ENCODE assay signal across 16 cellular contexts in genomic region chr1:173113015-173113741, GRCh38.
A peak's percentile ranks its signal among the peaks of the same experiment; 100 is the strongest.
DNase-seq lines count a peak whose midpoint lies in the region; ATAC-seq, FAIRE-seq and TF ChIP-seq lines count a peak whose summit lies in the region.
"Had no signal": no experiment of that assay in that cellular context is flagged by ENCODE, and none has a peak within 500 bp of the region (broad histone marks: within the 10 kb centered on the region; RNA-seq: fewer than 3 reads in every experiment).

No MANE protein-coding gene starts in this region.

- H3K18ac ChIP-seq in IMR-90 (ENCODE audit: low read depth, low read length): no peak overlapping the region; the same call in 1 of the 2 replicates

- H3K23ac ChIP-seq in IMR-90 (ENCODE audit: low read depth, low read length): peak overlapping the region; percentile 81; the same call in 1 of the 2 replicates

- 40% methylated on average over 1 of the region's 3 CpGs; no CpG with 5 or more reads in 1 of the 2 experiments for WGBS in IMR-90 (ENCODE audit: extremely low coverage in 2 of 2, insufficient read length in 1 of 2), 2 experiments

- no peak overlapping the region for H2AK9ac ChIP-seq in IMR-90 (replicated peaks; ENCODE audit: low read depth, low read length, poor library complexity)

- ATAC-seq in IMR-90 (ENCODE audit: low read depth) (peak; percentile 32; the same call in 1 of the 2 replicates), GM21367 (IDR thresholded peaks at IDR 0.05; ENCODE audit: unreplicated experiment) (no peak), left colon (no peak), GM19351 (IDR thresholded peaks at IDR 0.05; ENCODE audit: unreplicated experiment) (no peak)
- ATAC-seq: CD8-positive, alpha-beta T cell; T-cell had no signal

- peak overlapping the region; percentile 57; the same call in 1 of the 2 replicates for H3K14ac ChIP-seq in IMR-90 (replicated peaks; ENCODE audit: low read depth, low read length)

- H3K9ac ChIP-seq in IMR-90 (ENCODE audit: low read depth, low read length) (no peak overlapping the region), keratinocyte (ENCODE audit: control insufficient read depth, extremely low read depth, insufficient read depth, low read length) (no peak overlapping the region)

- peak; percentile 86 for FAIRE-seq in keratinocyte (lab: Jason Lieb, UNC)
- FAIRE-seq: kidney had no signal

- H3K79me2 ChIP-seq in keratinocyte (ENCODE audit: control insufficient read depth, insufficient read depth, low read length): no peaks in the 10 kb centered on the region

- peaks cover 4% of the 10 kb centered on the region for H3K9me3 ChIP-seq in IMR-90 (ENCODE audit: control insufficient read depth, insufficient read depth, low read length)
- peaks cover under 1% of the 10 kb centered on the region for H3K9me3 ChIP-seq in keratinocyte (ENCODE audit: control insufficient read depth, low read depth, low read length)
- H3K9me3 ChIP-seq: uterus had no signal

- peak overlapping the region; percentile 93; the same call in 1 of the 2 replicates for H2BK20ac ChIP-seq in IMR-90 (ENCODE audit: low read depth, low read length)

- H3K4me3 ChIP-seq in IMR-90 (ENCODE audit: insufficient read depth, low read depth, low read length): no peak overlapping the region
- H3K4me3 ChIP-seq in astrocyte of the spinal cord (ENCODE audit: low read depth, low read length): no peak overlapping the region
- no peak overlapping the region for H3K4me3 ChIP-seq in keratinocyte (ENCODE audit: control insufficient read depth in 2 of 3, extremely low read depth in 1 of 3, insufficient read depth in 2 of 3, low read depth in 1 of 3, low read length in 3 of 3)
- H3K4me3 ChIP-seq: uterus had no signal

- BruUV-seq in IMR-90 (replicated peaks; lab: Mats Ljungman, UMichigan): no TSS peak

- H3K9me1 ChIP-seq in IMR-90 (ENCODE audit: insufficient read depth, low read length) (no peaks in the 10 kb centered on the region), keratinocyte (ENCODE audit: control insufficient read depth, extremely low read depth, insufficient read depth, low read length) (no peaks in the 10 kb centered on the region)

- H3K36me3 ChIP-seq in IMR-90 (ENCODE audit: control insufficient read depth, insufficient read depth, low read length) (no peaks in the 10 kb centered on the region), keratinocyte (ENCODE audit: control insufficient read depth in 2 of 2, extremely low read depth in 1 of 2, insufficient read depth in 2 of 2, low read length in 2 of 2) (no peaks in the 10 kb centered on the region)
- H3K36me3 ChIP-seq: uterus had no signal

- no peaks in the 10 kb centered on the region for H4K20me1 ChIP-seq in IMR-90 (ENCODE audit: insufficient read depth, low read length)
- H4K20me1 ChIP-seq in keratinocyte (ENCODE audit: control insufficient read depth, extremely low read depth, insufficient read depth, low read length): no peaks in the 10 kb centered on the region

- TF ChIP-seq POLR2A in IMR-90 (IDR thresholded peaks at IDR 0.05; ENCODE audit: low read depth, low read length): no peak

- no peak overlapping the region for H4K91ac ChIP-seq in IMR-90 (ENCODE audit: insufficient read depth, low read depth, low read length)

- intact Hi-C loops in IMR-90 (cut with micrococcal nuclease): no loop called here
- intact Hi-C loops in left colon (cut with DNase I, micrococcal nuclease): no loop called here

- peak overlapping the region; percentile 67; the same call in 1 of the 2 replicates for H3K4ac ChIP-seq in IMR-90 (ENCODE audit: low read depth, low read length)

- H3K4me2 ChIP-seq in IMR-90 (ENCODE audit: low read depth, low read length) (no peak overlapping the region), keratinocyte (ENCODE audit: control insufficient read depth, extremely low read depth, insufficient read depth, low read depth, low read length) (peak overlapping the region; percentile 15)

- H2AFZ ChIP-seq in IMR-90 (replicated peaks; ENCODE audit: low read length, poor library complexity) (no peak overlapping the region), keratinocyte (ENCODE audit: control insufficient read depth, low read length) (peak overlapping the region; percentile 79)

- H2BK120ac ChIP-seq in IMR-90 (ENCODE audit: low read depth, low read length): peak overlapping the region; percentile 90

- no peak for TF ChIP-seq RAD21 in IMR-90 (IDR thresholded peaks at IDR 0.05; ENCODE audit: low read length)

- dilution Hi-C loops in IMR-90 (cut with HindIII; ENCODE audit: low sequenced_read_pairs, unreplicated experiment) (no loop called here), keratinocyte (cut with MboI; ENCODE audit: extremely low pct_ligation_motif_present, low sequenced_read_pairs) (no loop called here)

- H3K27me3 ChIP-seq in IMR-90 (ENCODE audit: control insufficient read depth, insufficient read depth, low read length) (no peaks in the 10 kb centered on the region), keratinocyte (ENCODE audit: control insufficient read depth, extremely low read depth, insufficient read depth, low read length) (no peaks in the 10 kb centered on the region)
- H3K27me3 ChIP-seq: uterus had no signal

- H2BK5ac ChIP-seq in IMR-90 (ENCODE audit: low read depth, low read length, poor library complexity, severe bottlenecking): peak overlapping the region; percentile 53

- peak; percentile 22 for DNase-seq in Caki2 (ENCODE audit: low read depth)
- DNase-seq in IMR-90: peak; percentile 85
- DNase-seq in astrocyte of the spinal cord (ENCODE audit: low read depth, low spot score): peak; percentile 38
- DNase-seq in keratinocyte (ENCODE audit: low read depth, low spot score): peak; percentile 59
- no peak for DNase-seq in left colon
- DNase-seq in ACHN: no peak
- DNase-seq: activated T-cell treated with anti-CD3 and anti-CD28 coated beads, Interleukin-2, amount 50 U/mL, for 24 hours; CD8-positive, alpha-beta T cell; glutamatergic neuron; kidney; NCI-H146; NCI-H446 treated with DMSO at 0.1 percent for 48 hours; T-cell; uterus had no signal

- no peaks in the 10 kb centered on the region for H3K79me1 ChIP-seq in IMR-90 (ENCODE audit: low read depth in 1 of 2, low read length in 2 of 2)

- peak overlapping the region; percentile 79; the same call in 1 of the 3 replicates for H2BK15ac ChIP-seq in IMR-90 (ENCODE audit: low read depth, low read length)

- 0 out of 2 replicates have a peak overlapping the region, but pooled peaks have one; percentile 0 for H2AK5ac ChIP-seq in IMR-90 (ENCODE audit: low read depth, low read length)

- CTCF ChIA-PET in IMR-90 (lab: Yijun Ruan, JAX): interaction anchor here (0.6 to 0.8 kb wide), 3 partner anchors 9 to 256 kb away, joined by 3 read pairs; no protein-coding TSS in a partner anchor

- POLR2A ChIA-PET in IMR-90 (lab: Charles Lee; ENCODE audit: unreplicated experiment): interaction anchor here (1.0 kb wide), 1 partner anchor 10 kb away, joined by 3 read pairs; no protein-coding TSS in a partner anchor

- TF ChIP-seq CTCF in IMR-90 (conservative IDR thresholded peaks at IDR 0.05; ENCODE audit: low read depth, low read length): no peak
- no peak for TF ChIP-seq CTCF in astrocyte of the spinal cord (IDR thresholded peaks at IDR 0.05; ENCODE audit: low read depth, low read length)
- no peak for TF ChIP-seq CTCF in keratinocyte (optimal IDR thresholded peaks at IDR 0.05 in 1 of 3, IDR thresholded peaks at IDR 0.05 in 1 of 3, conservative IDR thresholded peaks at IDR 0.05 in 1 of 3; ENCODE audit: extremely low read depth in 1 of 3, insufficient read depth in 2 of 3, low read length in 3 of 3)

- H4K5ac ChIP-seq in IMR-90 (ENCODE audit: low read depth, low read length): no peak overlapping the region

- H4K8ac ChIP-seq in IMR-90 (ENCODE audit: low read depth in 2 of 2, low read length in 2 of 2): peak overlapping the region; percentile 37 to 74; a peak in 2 of 4 replicates

- in situ Hi-C loops in Caki2 (cut with HindIII; ENCODE audit: low pct_unique_long_range_greater_than_20kb, low sequenced_read_pairs): no loop called here
- in situ Hi-C loops in IMR-90 (cut with MboI; ENCODE audit: low sequenced_read_pairs): no loop called here
- in situ Hi-C loops in astrocyte of the spinal cord (cut with HindIII; ENCODE audit: low sequenced_read_pairs): no loop called here
- in situ Hi-C loops in ACHN (cut with HindIII; ENCODE audit: low pct_ligation_motif_present, low pct_unique_long_range_greater_than_20kb, low sequenced_read_pairs): no loop called here

- H3K56ac ChIP-seq in IMR-90 (ENCODE audit: extremely low read depth, insufficient read depth, low read length): no peak overlapping the region

- H3K27ac ChIP-seq in IMR-90 (ENCODE audit: insufficient read depth, low read length) (no peak overlapping the region), keratinocyte (ENCODE audit: control insufficient read depth, insufficient read depth, low read length) (peak overlapping the region; percentile 72)
- H3K27ac ChIP-seq: uterus had no signal

- H3K4me1 ChIP-seq in IMR-90 (ENCODE audit: control insufficient read depth, insufficient read depth, low read length) (no peaks in the 10 kb centered on the region; the same call in 1 of the 2 replicates), keratinocyte (ENCODE audit: control insufficient read depth, extremely low read depth, insufficient read depth, low read length) (peaks cover 24% of the 10 kb centered on the region)
- H3K4me1 ChIP-seq: uterus had no signal

TF ChIP-seq in IMR-90, 13 proteins besides CTCF, POLR2A, EP300 and RAD21:
- TF ChIP-seq ELK1 (IDR thresholded peaks at IDR 0.05; ENCODE audit: borderline replicate concordance, low read depth, low read length) (no peak), FOS (IDR thresholded peaks at IDR 0.05; ENCODE audit: low read depth, low read length) (0 out of 2 replicates have a peak, but pooled peaks have one; percentile 23)

Comparison
In these comparisons a context has a peak if more than half of its experiments do, and no peak if none do; other contexts are left out.
1. DNase-seq: peak in Caki2 (single experiment), IMR-90 (single experiment), astrocyte of the spinal cord (single experiment) and keratinocyte (single experiment); none in left colon (0 of 2) and ACHN (single experiment).